ENCODE assay signal across 8 cellular contexts in genomic region chr11:116312560-116313340, GRCh38.
A peak's percentile ranks its signal among the peaks of the same experiment; 100 is the strongest.
DNase-seq lines count a peak whose midpoint lies in the region; ATAC-seq and TF ChIP-seq lines count a peak whose summit lies in the region.

No MANE protein-coding gene starts in this region.

- peak; percentile 37 for DNase-seq in M059J (ENCODE audit: low read depth)
- peak; percentile 88 for DNase-seq in SK-N-SH
- peak; percentile 89 for DNase-seq in left cardiac atrium
- peak; percentile 82 for DNase-seq in stomach
- DNase-seq in activated T-cell treated with anti-CD3 and anti-CD28 coated beads, Interleukin-2, amount 50 U/mL, for 48 hours, result no peak
- DNase-seq in stimulated activated effector memory CD8-positive, alpha-beta T cell treated with anti-CD3 and anti-CD28 coated beads, Interleukin-12 subunit alpha, Interleukin-12 subunit beta, amount 100 ng/mL, for 72 hours (ENCODE audit: low spot score in 2 of 2), result no peak
- DNase-seq in stimulated activated naive B cell treated with anti-CD40 and anti-IgM and Interleukin-4, amounts not matched to agents 10 μg/mL and 1 μg/mL and 100 μg/mL, for 72 hours, result no peak
- no peak for DNase-seq in stimulated activated CD8-positive, alpha-beta memory T cell treated with anti-CD3 and anti-CD28 coated beads, Interleukin-4, amount 100 ng/mL, for 48 hours

- H3K9me2 ChIP-seq in SK-N-SH, result no peaks in the 10 kb centered on the region

- H3K36me3 Mint-ChIP-seq in stimulated activated effector memory CD8-positive, alpha-beta T cell treated with anti-CD3 and anti-CD28 coated beads, Interleukin-12 subunit alpha, Interleukin-12 subunit beta, amount 100 ng/mL, for 72 hours, result no peaks in the 10 kb centered on the region
- H3K36me3 Mint-ChIP-seq in stimulated activated naive B cell treated with anti-CD40 and anti-IgM and Interleukin-4, amounts not matched to agents 10 μg/mL and 1 μg/mL and 100 μg/mL, for 72 hours, result no peaks in the 10 kb centered on the region

- TF ChIP-seq EP300 in SK-N-SH (IDR thresholded peaks at IDR 0.05; ENCODE audit: borderline replicate concordance in 1 of 2, low read depth in 1 of 2, low read length in 1 of 2), result peak; percentile 65 to 73; a peak in 3 of 4 replicates
- no peak for TF ChIP-seq EP300 in stomach (IDR thresholded peaks at IDR 0.05)

- TF ChIP-seq CTCF in SK-N-SH (IDR thresholded peaks at IDR 0.05), result no peak
- no peak for TF ChIP-seq CTCF in stomach (IDR thresholded peaks at IDR 0.05)

- TF ChIP-seq RAD21 in SK-N-SH (IDR thresholded peaks at IDR 0.05; ENCODE audit: low read length), result no peak; the same call in none of the 2 replicates

- H3K4me1 ChIP-seq in SK-N-SH (ENCODE audit: control insufficient read depth in 1 of 2, insufficient read depth in 2 of 2, low read depth in 1 of 2, low read length in 1 of 2), result peaks cover 27 to 42% of the 10 kb centered on the region in 2 experiments
- peaks cover 8 to 19% (median 14%) of the 10 kb centered on the region in 4 donors for H3K4me1 ChIP-seq in stomach

- no peaks in the 10 kb centered on the region for H3K4me1 Mint-ChIP-seq in stimulated activated effector memory CD8-positive, alpha-beta T cell treated with anti-CD3 and anti-CD28 coated beads, Interleukin-12 subunit alpha, Interleukin-12 subunit beta, amount 100 ng/mL, for 72 hours
- H3K4me1 Mint-ChIP-seq in stimulated activated naive B cell treated with anti-CD40 and anti-IgM and Interleukin-4, amounts not matched to agents 10 μg/mL and 1 μg/mL and 100 μg/mL, for 72 hours, result no peaks in the 10 kb centered on the region

- POLR2A ChIA-PET in SK-N-SH (lab: Yijun Ruan, JAX), result interaction anchor here (0.5 to 4.4 kb wide), 20 partner anchors 16 to 391 kb away, joined by 3 to 33 read pairs (median 4); no protein-coding TSS in a partner anchor

- H3K9me3 ChIP-seq in SK-N-SH, result no peaks in the 10 kb centered on the region
- H3K9me3 ChIP-seq in stomach, result no peaks in the 10 kb centered on the region

- peak; percentile 98 for ATAC-seq in left cardiac atrium
- no peak for ATAC-seq in stimulated activated effector memory CD8-positive, alpha-beta T cell treated with anti-CD3 and anti-CD28 coated beads, Interleukin-12 subunit alpha, Interleukin-12 subunit beta, amount 100 ng/mL, for 72 hours
- no peak for ATAC-seq in stimulated activated naive B cell treated with anti-CD40 and anti-IgM and Interleukin-4, amounts not matched to agents 10 μg/mL and 1 μg/mL and 100 μg/mL, for 72 hours (replicated peaks)

- H3K27me3 ChIP-seq in SK-N-SH (ENCODE audit: insufficient read depth), result no peaks in the 10 kb centered on the region
- no peaks in the 10 kb centered on the region for H3K27me3 ChIP-seq in stomach

- no peak overlapping the region for H3K27ac Mint-ChIP-seq in stimulated activated effector memory CD8-positive, alpha-beta T cell treated with anti-CD3 and anti-CD28 coated beads, Interleukin-12 subunit alpha, Interleukin-12 subunit beta, amount 100 ng/mL, for 72 hours
- H3K27ac Mint-ChIP-seq in stimulated activated naive B cell treated with anti-CD40 and anti-IgM and Interleukin-4, amounts not matched to agents 10 μg/mL and 1 μg/mL and 100 μg/mL, for 72 hours, result no peak overlapping the region

- WGBS in SK-N-SH (ENCODE audit: low lambda C conversion rate), result 14% methylated on average over 10 of the region's 13 CpGs
- WGBS in stomach, 5 donors, result 25 to 30% (median 27%) methylated on average over 11 to 13 of the region's 13 CpGs

- no peaks in the 10 kb centered on the region for H3K9me3 Mint-ChIP-seq in stimulated activated effector memory CD8-positive, alpha-beta T cell treated with anti-CD3 and anti-CD28 coated beads, Interleukin-12 subunit alpha, Interleukin-12 subunit beta, amount 100 ng/mL, for 72 hours
- H3K9me3 Mint-ChIP-seq in stimulated activated naive B cell treated with anti-CD40 and anti-IgM and Interleukin-4, amounts not matched to agents 10 μg/mL and 1 μg/mL and 100 μg/mL, for 72 hours, result no peaks in the 10 kb centered on the region

- no peaks in the 10 kb centered on the region for H4K20me1 ChIP-seq in SK-N-SH (ENCODE audit: insufficient read depth)

- peaks cover 18 to 33% of the 10 kb centered on the region in 2 donors for H3K27me3 Mint-ChIP-seq in stimulated activated naive B cell treated with anti-CD40 and anti-IgM and Interleukin-4, amounts not matched to agents 10 μg/mL and 1 μg/mL and 100 μg/mL, for 72 hours

- H3K79me2 ChIP-seq in SK-N-SH (ENCODE audit: insufficient read depth), result no peaks in the 10 kb centered on the region

- H3K36me3 ChIP-seq in SK-N-SH (replicated peaks in 1 of 2; ENCODE audit: control insufficient read depth in 1 of 2, insufficient read depth in 2 of 2, low read length in 1 of 2), result no peaks in the 10 kb centered on the region
- no peaks in the 10 kb centered on the region for H3K36me3 ChIP-seq in stomach

- H3K27ac ChIP-seq in SK-N-SH (ENCODE audit: low read depth in 2 of 2, low read length in 1 of 2) (peak overlapping the region; percentile 65 to 100), stomach (no peak overlapping the region)

- H3F3A ChIP-seq in SK-N-SH (replicated peaks; ENCODE audit: insufficient read depth), result peaks cover 4% of the 10 kb centered on the region

- peak overlapping the region; percentile 29; the same call in 1 of the 2 replicates for H3K9ac ChIP-seq in SK-N-SH

- H3K4me3 Mint-ChIP-seq in stimulated activated effector memory CD8-positive, alpha-beta T cell treated with anti-CD3 and anti-CD28 coated beads, Interleukin-12 subunit alpha, Interleukin-12 subunit beta, amount 100 ng/mL, for 72 hours, result no peak overlapping the region
- H3K4me3 Mint-ChIP-seq in stimulated activated naive B cell treated with anti-CD40 and anti-IgM and Interleukin-4, amounts not matched to agents 10 μg/mL and 1 μg/mL and 100 μg/mL, for 72 hours, result no peak overlapping the region

- TF ChIP-seq POLR2A in stomach (IDR thresholded peaks at IDR 0.05), result no peak

- H3K4me3 ChIP-seq in SK-N-SH (ENCODE audit: low read depth in 2 of 2, low read length in 1 of 2) (peak overlapping the region in 1 of 2 experiments; percentile 38; a peak in 3 of 4 replicates), stomach (no peak overlapping the region)

- intact Hi-C loops in left cardiac atrium (cut with DNase I) (no loop called here), stomach (cut with DNase I; ENCODE audit: low total_unique reads) (no loop called here)

- peak overlapping the region; percentile 84 for H3K4me2 ChIP-seq in SK-N-SH

- CTCF ChIA-PET in SK-N-SH (lab: Yijun Ruan, JAX), result interaction anchor here (0.6 to 1.8 kb wide), 19 partner anchors 12 to 243 kb away, joined by 3 to 10 read pairs (median 3); no protein-coding TSS in a partner anchor

- H2AFZ ChIP-seq in SK-N-SH (ENCODE audit: low read depth), result peak overlapping the region; percentile 86

TF ChIP-seq in SK-N-SH, 30 proteins besides CTCF, POLR2A, EP300 and RAD21 (continues in another document):
- TF ChIP-seq SMC3 (IDR thresholded peaks at IDR 0.05; ENCODE audit: low read depth, low read length) (peak; percentile 11), FOXJ3 (CRISPR knock-in tag; IDR thresholded peaks at IDR 0.05) (peak; percentile 70; the same call in 1 of the 2 replicates), MAX (IDR thresholded peaks at IDR 0.05; ENCODE audit: low read depth) (0 out of 2 replicates have a peak, but pooled peaks have one; percentile 26), RCOR1 (IDR thresholded peaks at IDR 0.05; ENCODE audit: low read length) (peak; percentile 33; the same call in 1 of the 2 replicates), POLR2AphosphoS5 (IDR thresholded peaks at IDR 0.05; ENCODE audit: low read depth, low read length) (peak; percentile 65), USF1 (IDR thresholded peaks at IDR 0.05; ENCODE audit: borderline replicate concordance, low read depth) (no peak), ZBTB33 (IDR thresholded peaks at IDR 0.05; ENCODE audit: borderline replicate concordance, low read depth) (no peak), EZH2phosphoT487 (IDR thresholded peaks at IDR 0.05; ENCODE audit: borderline replicate concordance, low read depth) (no peak), MXI1 (IDR thresholded peaks at IDR 0.05; ENCODE audit: low read depth, low read length) (no peak), TCF12 (IDR thresholded peaks at IDR 0.05) (peak; percentile 94), TEAD4 (IDR thresholded peaks at IDR 0.05; ENCODE audit: borderline replicate concordance, insufficient read depth) (no peak)

Comparison
In these comparisons a context has a peak if more than half of its experiments do, and no peak if none do; other contexts are left out.
1. DNase-seq: peak in M059J (single experiment), SK-N-SH (single experiment), left cardiac atrium (single experiment) and stomach (single experiment); none in activated T-cell treated with anti-CD3 and anti-CD28 coated beads, Interleukin-2, amount 50 U/mL, for 48 hours (0 of 2), stimulated activated effector memory CD8-positive, alpha-beta T cell treated with anti-CD3 and anti-CD28 coated beads, Interleukin-12 subunit alpha, Interleukin-12 subunit beta, amount 100 ng/mL, for 72 hours (0 of 2), stimulated activated naive B cell treated with anti-CD40 and anti-IgM and Interleukin-4, amounts not matched to agents 10 μg/mL and 1 μg/mL and 100 μg/mL, for 72 hours (single experiment) and stimulated activated CD8-positive, alpha-beta memory T cell treated with anti-CD3 and anti-CD28 coated beads, Interleukin-4, amount 100 ng/mL, for 48 hours (single experiment).
2. H3K27ac ChIP-seq: peak in SK-N-SH (2 of 2); none in stomach (0 of 5).
3. ATAC-seq: peak in left cardiac atrium (2 of 2); none in stimulated activated effector memory CD8-positive, alpha-beta T cell treated with anti-CD3 and anti-CD28 coated beads, Interleukin-12 subunit alpha, Interleukin-12 subunit beta, amount 100 ng/mL, for 72 hours (single experiment) and stimulated activated naive B cell treated with anti-CD40 and anti-IgM and Interleukin-4, amounts not matched to agents 10 μg/mL and 1 μg/mL and 100 μg/mL, for 72 hours (0 of 2).